In the genomic region with DNA sequence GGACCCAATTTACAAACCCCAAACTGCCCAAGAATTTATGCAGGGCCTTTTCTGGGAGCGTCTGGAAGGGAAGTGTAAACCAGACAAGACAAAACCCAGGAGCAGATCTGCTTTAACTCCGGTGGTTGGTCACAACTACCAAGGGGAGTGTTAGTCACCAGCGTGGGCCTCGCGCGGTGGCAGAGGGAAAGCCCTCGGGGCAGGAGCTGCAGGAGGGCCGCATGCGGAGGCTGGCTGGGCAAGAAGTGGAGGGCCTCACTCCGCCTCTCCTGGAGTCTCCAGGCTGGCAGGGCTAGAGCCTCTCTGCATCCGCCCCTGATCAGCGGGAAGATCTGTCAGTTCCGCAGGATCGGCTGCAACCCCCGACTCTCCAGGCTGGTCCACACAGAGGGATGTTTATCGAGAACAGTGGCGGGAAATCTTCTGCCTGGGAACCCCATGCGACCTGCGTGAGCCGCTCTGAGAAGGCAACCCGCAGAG, we compare ENCODE assay signal across 13 cellular contexts. TPM values are rescaled to one million over a fixed set of nuclear protein-coding genes. Genes with fewer than 3 reads are reported as not detected.
DNase-seq lines count a peak whose midpoint lies in the region; ATAC-seq and TF ChIP-seq lines count a peak whose summit lies in the region.
"Had no signal": no experiment of that assay in that cellular context is flagged by ENCODE, and none has a peak within 500 bp of the region (broad histone marks: within the 10 kb centered on the region; RNA-seq: fewer than 3 reads in every experiment).

No MANE protein-coding gene starts in this region.

- POLR2A ChIA-PET in WTC11 (lab: Charles Lee): no interaction called here

- no peaks in the 10 kb centered on the region for H3K36me3 Mint-ChIP-seq in WTC11
- no peaks in the 10 kb centered on the region for H3K36me3 Mint-ChIP-seq in activated T-helper 1 cell treated with anti-CD3 and anti-CD28 coated beads, Interleukin-12 subunit alpha, Interleukin-12 subunit beta, Interleukin-2, Interleukin-4 antibody, amounts not matched to agents 30 ng/mL and 10 ng/mL and 1 ng/mL, durations not matched to agents 14 hours and 24 hours and 36 hours (ENCODE audit: low read depth)

- no peaks in the 10 kb centered on the region for H3K9me3 Mint-ChIP-seq in WTC11
- H3K9me3 Mint-ChIP-seq in activated T-helper 1 cell treated with anti-CD3 and anti-CD28 coated beads, Interleukin-12 subunit alpha, Interleukin-12 subunit beta, Interleukin-2, Interleukin-4 antibody, amounts not matched to agents 30 ng/mL and 10 ng/mL and 1 ng/mL, durations not matched to agents 14 hours and 24 hours and 36 hours: no peaks in the 10 kb centered on the region

- CTCF ChIA-PET in WTC11 (lab: Charles Lee): no interaction called here

- H3K27ac Mint-ChIP-seq in WTC11: no peak overlapping the region
- no peak overlapping the region for H3K27ac Mint-ChIP-seq in activated T-helper 1 cell treated with anti-CD3 and anti-CD28 coated beads, Interleukin-12 subunit alpha, Interleukin-12 subunit beta, Interleukin-2, Interleukin-4 antibody, amounts not matched to agents 30 ng/mL and 10 ng/mL and 1 ng/mL, durations not matched to agents 14 hours and 24 hours and 36 hours

- H3K4me1 Mint-ChIP-seq in WTC11: peaks cover 19% of the 10 kb centered on the region
- H3K4me1 Mint-ChIP-seq in activated T-helper 1 cell treated with anti-CD3 and anti-CD28 coated beads, Interleukin-12 subunit alpha, Interleukin-12 subunit beta, Interleukin-2, Interleukin-4 antibody, amounts not matched to agents 30 ng/mL and 10 ng/mL and 1 ng/mL, durations not matched to agents 14 hours and 24 hours and 36 hours (ENCODE audit: low read depth): peaks cover 5% of the 10 kb centered on the region

- ATAC-seq in WTC11: peak; percentile 53
- ATAC-seq in left cardiac atrium: peak; percentile 7 to 9
- ATAC-seq in GM18861 (IDR thresholded peaks at IDR 0.05; ENCODE audit: unreplicated experiment): no peak
- no peak for ATAC-seq in GM19324 (IDR thresholded peaks at IDR 0.05; ENCODE audit: low FRiP score, unreplicated experiment)

- H3K4me3 Mint-ChIP-seq in WTC11: peak overlapping the region; percentile 74
- no peak overlapping the region for H3K4me3 Mint-ChIP-seq in activated T-helper 1 cell treated with anti-CD3 and anti-CD28 coated beads, Interleukin-12 subunit alpha, Interleukin-12 subunit beta, Interleukin-2, Interleukin-4 antibody, amounts not matched to agents 30 ng/mL and 10 ng/mL and 1 ng/mL, durations not matched to agents 14 hours and 24 hours and 36 hours

- intact Hi-C loops in left cardiac atrium (cut with DNase I): no loop called here
- intact Hi-C loops in activated T-helper 1 cell treated with anti-CD3 and anti-CD28 coated beads, Interleukin-12 subunit alpha, Interleukin-12 subunit beta, Interleukin-2, Interleukin-4 antibody, amounts not matched to agents 30 ng/mL and 10 ng/mL and 1 ng/mL, durations not matched to agents 14 hours and 24 hours and 36 hours (cut with micrococcal nuclease): no loop called here

- H3K27me3 Mint-ChIP-seq in WTC11 (ENCODE audit: low read depth): peaks cover 59% of the 10 kb centered on the region
- peaks cover 26% of the 10 kb centered on the region for H3K27me3 Mint-ChIP-seq in activated T-helper 1 cell treated with anti-CD3 and anti-CD28 coated beads, Interleukin-12 subunit alpha, Interleukin-12 subunit beta, Interleukin-2, Interleukin-4 antibody, amounts not matched to agents 30 ng/mL and 10 ng/mL and 1 ng/mL, durations not matched to agents 14 hours and 24 hours and 36 hours (ENCODE audit: insufficient read depth)

- peak; percentile 43 for DNase-seq in GM04503 (ENCODE audit: low read depth)
- DNase-seq in WTC11 (ENCODE audit: low spot score): peak; percentile 38
- DNase-seq in left cardiac atrium: peak; percentile 28
- DNase-seq in renal cortical epithelial cell (ENCODE audit: low read depth): peak; percentile 12
- no peak for DNase-seq in KG1 (lab: John Stamatoyannopoulos, UW)
- no peak for DNase-seq in activated T-helper 1 cell treated with anti-CD3 and anti-CD28 coated beads, Interleukin-12 subunit alpha, Interleukin-12 subunit beta, Interleukin-2, Interleukin-4 antibody, amounts not matched to agents 30 ng/mL and 10 ng/mL and 1 ng/mL, durations not matched to agents 14 hours and 24 hours and 36 hours (ENCODE audit: low spot score)
- DNase-seq: activated CD8-positive, alpha-beta memory T cell treated with anti-CD3 and anti-CD28 coated beads, Interleukin-2, amount 50 U/mL, for 4 hours; Calu3; cortex of kidney; NCI-H1092 had no signal

- no peak for TF ChIP-seq CTCF in WTC11 (IDR thresholded peaks at IDR 0.05)

TF ChIP-seq in WTC11, 78 proteins besides CTCF, POLR2A, EP300 and RAD21 (continues in another document):
- TF ChIP-seq, protein P1, sequence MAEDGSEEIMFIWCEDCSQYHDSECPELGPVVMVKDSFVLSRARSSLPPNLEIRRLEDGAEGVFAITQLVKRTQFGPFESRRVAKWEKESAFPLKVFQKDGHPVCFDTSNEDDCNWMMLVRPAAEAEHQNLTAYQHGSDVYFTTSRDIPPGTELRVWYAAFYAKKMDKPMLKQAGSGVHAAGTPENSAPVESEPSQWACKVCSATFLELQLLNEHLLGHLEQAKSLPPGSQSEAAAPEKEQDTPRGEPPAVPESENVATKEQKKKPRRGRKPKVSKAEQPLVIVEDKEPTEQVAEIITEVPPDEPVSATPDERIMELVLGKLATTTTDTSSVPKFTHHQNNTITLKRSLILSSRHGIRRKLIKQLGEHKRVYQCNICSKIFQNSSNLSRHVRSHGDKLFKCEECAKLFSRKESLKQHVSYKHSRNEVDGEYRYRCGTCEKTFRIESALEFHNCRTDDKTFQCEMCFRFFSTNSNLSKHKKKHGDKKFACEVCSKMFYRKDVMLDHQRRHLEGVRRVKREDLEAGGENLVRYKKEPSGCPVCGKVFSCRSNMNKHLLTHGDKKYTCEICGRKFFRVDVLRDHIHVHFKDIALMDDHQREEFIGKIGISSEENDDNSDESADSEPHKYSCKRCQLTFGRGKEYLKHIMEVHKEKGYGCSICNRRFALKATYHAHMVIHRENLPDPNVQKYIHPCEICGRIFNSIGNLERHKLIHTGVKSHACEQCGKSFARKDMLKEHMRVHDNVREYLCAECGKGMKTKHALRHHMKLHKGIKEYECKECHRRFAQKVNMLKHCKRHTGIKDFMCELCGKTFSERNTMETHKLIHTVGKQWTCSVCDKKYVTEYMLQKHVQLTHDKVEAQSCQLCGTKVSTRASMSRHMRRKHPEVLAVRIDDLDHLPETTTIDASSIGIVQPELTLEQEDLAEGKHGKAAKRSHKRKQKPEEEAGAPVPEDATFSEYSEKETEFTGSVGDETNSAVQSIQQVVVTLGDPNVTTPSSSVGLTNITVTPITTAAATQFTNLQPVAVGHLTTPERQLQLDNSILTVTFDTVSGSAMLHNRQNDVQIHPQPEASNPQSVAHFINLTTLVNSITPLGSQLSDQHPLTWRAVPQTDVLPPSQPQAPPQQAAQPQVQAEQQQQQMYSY (CRISPR knock-in tag; IDR thresholded peaks at IDR 0.05): no peak
- TF ChIP-seq EMX1 (CRISPR knock-in tag; IDR thresholded peaks at IDR 0.05): no peak
- no peak for TF ChIP-seq ZNF396 (CRISPR knock-in tag; IDR thresholded peaks at IDR 0.05; ENCODE audit: borderline replicate concordance)
- TF ChIP-seq, protein P2, sequence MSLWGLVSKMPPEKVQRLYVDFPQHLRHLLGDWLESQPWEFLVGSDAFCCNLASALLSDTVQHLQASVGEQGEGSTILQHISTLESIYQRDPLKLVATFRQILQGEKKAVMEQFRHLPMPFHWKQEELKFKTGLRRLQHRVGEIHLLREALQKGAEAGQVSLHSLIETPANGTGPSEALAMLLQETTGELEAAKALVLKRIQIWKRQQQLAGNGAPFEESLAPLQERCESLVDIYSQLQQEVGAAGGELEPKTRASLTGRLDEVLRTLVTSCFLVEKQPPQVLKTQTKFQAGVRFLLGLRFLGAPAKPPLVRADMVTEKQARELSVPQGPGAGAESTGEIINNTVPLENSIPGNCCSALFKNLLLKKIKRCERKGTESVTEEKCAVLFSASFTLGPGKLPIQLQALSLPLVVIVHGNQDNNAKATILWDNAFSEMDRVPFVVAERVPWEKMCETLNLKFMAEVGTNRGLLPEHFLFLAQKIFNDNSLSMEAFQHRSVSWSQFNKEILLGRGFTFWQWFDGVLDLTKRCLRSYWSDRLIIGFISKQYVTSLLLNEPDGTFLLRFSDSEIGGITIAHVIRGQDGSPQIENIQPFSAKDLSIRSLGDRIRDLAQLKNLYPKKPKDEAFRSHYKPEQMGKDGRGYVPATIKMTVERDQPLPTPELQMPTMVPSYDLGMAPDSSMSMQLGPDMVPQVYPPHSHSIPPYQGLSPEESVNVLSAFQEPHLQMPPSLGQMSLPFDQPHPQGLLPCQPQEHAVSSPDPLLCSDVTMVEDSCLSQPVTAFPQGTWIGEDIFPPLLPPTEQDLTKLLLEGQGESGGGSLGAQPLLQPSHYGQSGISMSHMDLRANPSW (CRISPR knock-in tag; conservative IDR thresholded peaks at IDR 0.05; ENCODE audit: low read depth): no peak
- no peak for TF ChIP-seq OVOL2 (CRISPR knock-in tag; IDR thresholded peaks at IDR 0.05; ENCODE audit: borderline replicate concordance)
- TF ChIP-seq NR2C2 (CRISPR knock-in tag; IDR thresholded peaks at IDR 0.05): no peak
- TF ChIP-seq, protein P3, sequence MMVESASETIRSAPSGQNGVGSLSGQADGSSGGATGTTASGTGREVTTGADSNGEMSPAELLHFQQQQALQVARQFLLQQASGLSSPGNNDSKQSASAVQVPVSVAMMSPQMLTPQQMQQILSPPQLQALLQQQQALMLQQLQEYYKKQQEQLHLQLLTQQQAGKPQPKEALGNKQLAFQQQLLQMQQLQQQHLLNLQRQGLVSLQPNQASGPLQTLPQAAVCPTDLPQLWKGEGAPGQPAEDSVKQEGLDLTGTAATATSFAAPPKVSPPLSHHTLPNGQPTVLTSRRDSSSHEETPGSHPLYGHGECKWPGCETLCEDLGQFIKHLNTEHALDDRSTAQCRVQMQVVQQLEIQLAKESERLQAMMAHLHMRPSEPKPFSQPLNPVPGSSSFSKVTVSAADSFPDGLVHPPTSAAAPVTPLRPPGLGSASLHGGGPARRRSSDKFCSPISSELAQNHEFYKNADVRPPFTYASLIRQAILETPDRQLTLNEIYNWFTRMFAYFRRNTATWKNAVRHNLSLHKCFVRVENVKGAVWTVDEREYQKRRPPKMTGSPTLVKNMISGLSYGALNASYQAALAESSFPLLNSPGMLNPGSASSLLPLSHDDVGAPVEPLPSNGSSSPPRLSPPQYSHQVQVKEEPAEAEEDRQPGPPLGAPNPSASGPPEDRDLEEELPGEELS (CRISPR knock-in tag; IDR thresholded peaks at IDR 0.05): no peak
- TF ChIP-seq NFATC4 (CRISPR knock-in tag; IDR thresholded peaks at IDR 0.05): no peak
- no peak for TF ChIP-seq ZNF138 (CRISPR knock-in tag; conservative IDR thresholded peaks at IDR 0.05)
- no peak for TF ChIP-seq SP1 (CRISPR knock-in tag; conservative IDR thresholded peaks at IDR 0.05)
- TF ChIP-seq ZBTB21 (CRISPR knock-in tag; IDR thresholded peaks at IDR 0.05; ENCODE audit: borderline replicate concordance): no peak

RNA-seq across cellular contexts. Expression of a gene that starts 2.0 kb away (rescaled TPM):
- total RNA-seq in WTC11 (2021) (0.92 to 1.1 TPM (median 1.0 TPM) in 3 replicates), left cardiac atrium (1 to 10 TPM; 1.4 to 1.5 TPM), renal cortical epithelial cell (under 0.01 and 0.20 TPM in 2 replicates)
- 0.05 TPM in 1 of 2 replicates, not detected in the other for total RNA-seq in activated T-helper 1 cell treated with anti-CD3 and anti-CD28 coated beads, Interleukin-12 subunit alpha, Interleukin-12 subunit beta, Interleukin-2, Interleukin-4 antibody, amounts not matched to agents 30 ng/mL and 10 ng/mL and 1 ng/mL, durations not matched to agents 14 hours and 24 hours and 36 hours
- total RNA-seq: Calu3, SK-MEL-5 had no signal

Comparison
In these comparisons a context has a peak if more than half of its experiments do, and no peak if none do; other contexts are left out.
1. DNase-seq: peak in GM04503 (single experiment), WTC11 (single experiment), left cardiac atrium (single experiment) and renal cortical epithelial cell (single experiment); none in KG1 (single experiment) and activated T-helper 1 cell treated with anti-CD3 and anti-CD28 coated beads, Interleukin-12 subunit alpha, Interleukin-12 subunit beta, Interleukin-2, Interleukin-4 antibody, amounts not matched to agents 30 ng/mL and 10 ng/mL and 1 ng/mL, durations not matched to agents 14 hours and 24 hours and 36 hours (single experiment).
2. ATAC-seq: peak in WTC11 (single experiment) and left cardiac atrium (2 of 2); none in GM18861 (single experiment) and GM19324 (single experiment).